Comparison of ENCODE assay signal across 22 cellular contexts in genomic region chr7:18191329-18191728, GRCh38.
"Had no signal": no experiment of that assay in that cellular context is flagged by ENCODE, and none has a peak within 500 bp of the region (broad histone marks: within the 10 kb centered on the region; RNA-seq: fewer than 3 reads in every experiment).

No MANE protein-coding gene starts in this region.

- DNase-seq: activated B cell treated with CpG ODN at 0.5 μM for 24 hours; activated CD4-positive, alpha-beta T cell treated with anti-CD3 and anti-CD28 coated beads for 4 hours; activated CD8-positive, alpha-beta T cell treated with anti-CD3 and anti-CD28 coated beads for 36 hours; activated naive CD4-positive, alpha-beta T cell; activated naive CD8-positive, alpha-beta T cell treated with anti-CD3 and anti-CD28 coated beads, Interleukin-2, amount 10 ng/mL, durations not matched to agents 7 days and 5 days; activated T-cell treated with anti-CD3 and anti-CD28 coated beads, Interleukin-2, amount 50 U/mL, for 1 hour; body of pancreas; effector memory CD8-positive, alpha-beta T cell; foreskin fibroblast; hippocampal formation; left ventricle myocardium inferior; mammary epithelial cell; nephron progenitor cell; nucleus accumbens; posterior cingulate gyrus; sigmoid colon; spleen; stimulated activated naive CD4-positive, alpha-beta T cell; T-helper 2 cell; upper lobe of right lung had no signal

- H3K27me3 ChIP-seq: body of pancreas, sigmoid colon, spleen, upper lobe of right lung had no signal

- H3K4me1 Mint-ChIP-seq: activated naive CD8-positive, alpha-beta T cell treated with anti-CD3 and anti-CD28 coated beads, Interleukin-2, amount 10 ng/mL, durations not matched to agents 7 days and 5 days; activated T-helper 17 cell treated with anti-CD3 and anti-CD28 coated beads, Interleukin-2, amount 50 U/mL, for 72 hours; nephron progenitor cell had no signal

- H3K9me3 Mint-ChIP-seq: activated T-helper 17 cell treated with anti-CD3 and anti-CD28 coated beads, Interleukin-2, amount 50 U/mL, for 72 hours; effector memory CD8-positive, alpha-beta T cell had no signal

- H3K4me3 ChIP-seq: body of pancreas, left ventricle myocardium inferior, sigmoid colon, spleen, upper lobe of right lung had no signal

- H3K27ac ChIP-seq: epithelial cell of prostate, left ventricle myocardium inferior, sigmoid colon, spleen, upper lobe of right lung had no signal

- H3K4me1 ChIP-seq: body of pancreas, left ventricle myocardium inferior, sigmoid colon, upper lobe of right lung had no signal

- H3K27ac Mint-ChIP-seq: activated B cell treated with CpG ODN at 0.5 μM for 24 hours; activated CD8-positive, alpha-beta T cell treated with anti-CD3 and anti-CD28 coated beads for 36 hours; activated naive CD8-positive, alpha-beta T cell treated with anti-CD3 and anti-CD28 coated beads, Interleukin-2, amount 10 ng/mL, durations not matched to agents 7 days and 5 days; activated T-helper 17 cell treated with anti-CD3 and anti-CD28 coated beads, Interleukin-2, amount 50 U/mL, for 72 hours; effector memory CD8-positive, alpha-beta T cell; nephron progenitor cell had no signal

- H3K4me3 Mint-ChIP-seq: activated B cell treated with CpG ODN at 0.5 μM for 24 hours; activated CD8-positive, alpha-beta T cell treated with anti-CD3 and anti-CD28 coated beads for 36 hours; activated naive CD8-positive, alpha-beta T cell treated with anti-CD3 and anti-CD28 coated beads, Interleukin-2, amount 10 ng/mL, durations not matched to agents 7 days and 5 days; activated T-helper 17 cell treated with anti-CD3 and anti-CD28 coated beads, Interleukin-2, amount 50 U/mL, for 72 hours; effector memory CD8-positive, alpha-beta T cell; nephron progenitor cell had no signal

- H3K36me3 ChIP-seq: left ventricle myocardium inferior, sigmoid colon, spleen, upper lobe of right lung had no signal

- H3K27me3 Mint-ChIP-seq: activated CD8-positive, alpha-beta T cell treated with anti-CD3 and anti-CD28 coated beads for 36 hours; activated naive CD8-positive, alpha-beta T cell treated with anti-CD3 and anti-CD28 coated beads, Interleukin-2, amount 10 ng/mL, durations not matched to agents 7 days and 5 days; effector memory CD8-positive, alpha-beta T cell had no signal

- ATAC-seq: activated CD8-positive, alpha-beta T cell treated with anti-CD3 and anti-CD28 coated beads for 36 hours; activated T-helper 17 cell treated with anti-CD3 and anti-CD28 coated beads, Interleukin-2, amount 50 U/mL, for 72 hours; body of pancreas; effector memory CD8-positive, alpha-beta T cell; upper lobe of right lung had no signal

- H3K9me3 ChIP-seq: body of pancreas, sigmoid colon, upper lobe of right lung had no signal

- H3K36me3 Mint-ChIP-seq: activated naive CD8-positive, alpha-beta T cell treated with anti-CD3 and anti-CD28 coated beads, Interleukin-2, amount 10 ng/mL, durations not matched to agents 7 days and 5 days had no signal
